In genomic region chr12:120872487-120872886, GRCh38 we compare ENCODE assay signal across 1 cellular context.
TF ChIP-seq lines count a peak whose summit lies in the region.

No MANE protein-coding gene starts in this region.

TF ChIP-seq in GM23338, 12 proteins besides CTCF, POLR2A, EP300 and RAD21 (continued from another document):
- TF ChIP-seq, protein P1, sequence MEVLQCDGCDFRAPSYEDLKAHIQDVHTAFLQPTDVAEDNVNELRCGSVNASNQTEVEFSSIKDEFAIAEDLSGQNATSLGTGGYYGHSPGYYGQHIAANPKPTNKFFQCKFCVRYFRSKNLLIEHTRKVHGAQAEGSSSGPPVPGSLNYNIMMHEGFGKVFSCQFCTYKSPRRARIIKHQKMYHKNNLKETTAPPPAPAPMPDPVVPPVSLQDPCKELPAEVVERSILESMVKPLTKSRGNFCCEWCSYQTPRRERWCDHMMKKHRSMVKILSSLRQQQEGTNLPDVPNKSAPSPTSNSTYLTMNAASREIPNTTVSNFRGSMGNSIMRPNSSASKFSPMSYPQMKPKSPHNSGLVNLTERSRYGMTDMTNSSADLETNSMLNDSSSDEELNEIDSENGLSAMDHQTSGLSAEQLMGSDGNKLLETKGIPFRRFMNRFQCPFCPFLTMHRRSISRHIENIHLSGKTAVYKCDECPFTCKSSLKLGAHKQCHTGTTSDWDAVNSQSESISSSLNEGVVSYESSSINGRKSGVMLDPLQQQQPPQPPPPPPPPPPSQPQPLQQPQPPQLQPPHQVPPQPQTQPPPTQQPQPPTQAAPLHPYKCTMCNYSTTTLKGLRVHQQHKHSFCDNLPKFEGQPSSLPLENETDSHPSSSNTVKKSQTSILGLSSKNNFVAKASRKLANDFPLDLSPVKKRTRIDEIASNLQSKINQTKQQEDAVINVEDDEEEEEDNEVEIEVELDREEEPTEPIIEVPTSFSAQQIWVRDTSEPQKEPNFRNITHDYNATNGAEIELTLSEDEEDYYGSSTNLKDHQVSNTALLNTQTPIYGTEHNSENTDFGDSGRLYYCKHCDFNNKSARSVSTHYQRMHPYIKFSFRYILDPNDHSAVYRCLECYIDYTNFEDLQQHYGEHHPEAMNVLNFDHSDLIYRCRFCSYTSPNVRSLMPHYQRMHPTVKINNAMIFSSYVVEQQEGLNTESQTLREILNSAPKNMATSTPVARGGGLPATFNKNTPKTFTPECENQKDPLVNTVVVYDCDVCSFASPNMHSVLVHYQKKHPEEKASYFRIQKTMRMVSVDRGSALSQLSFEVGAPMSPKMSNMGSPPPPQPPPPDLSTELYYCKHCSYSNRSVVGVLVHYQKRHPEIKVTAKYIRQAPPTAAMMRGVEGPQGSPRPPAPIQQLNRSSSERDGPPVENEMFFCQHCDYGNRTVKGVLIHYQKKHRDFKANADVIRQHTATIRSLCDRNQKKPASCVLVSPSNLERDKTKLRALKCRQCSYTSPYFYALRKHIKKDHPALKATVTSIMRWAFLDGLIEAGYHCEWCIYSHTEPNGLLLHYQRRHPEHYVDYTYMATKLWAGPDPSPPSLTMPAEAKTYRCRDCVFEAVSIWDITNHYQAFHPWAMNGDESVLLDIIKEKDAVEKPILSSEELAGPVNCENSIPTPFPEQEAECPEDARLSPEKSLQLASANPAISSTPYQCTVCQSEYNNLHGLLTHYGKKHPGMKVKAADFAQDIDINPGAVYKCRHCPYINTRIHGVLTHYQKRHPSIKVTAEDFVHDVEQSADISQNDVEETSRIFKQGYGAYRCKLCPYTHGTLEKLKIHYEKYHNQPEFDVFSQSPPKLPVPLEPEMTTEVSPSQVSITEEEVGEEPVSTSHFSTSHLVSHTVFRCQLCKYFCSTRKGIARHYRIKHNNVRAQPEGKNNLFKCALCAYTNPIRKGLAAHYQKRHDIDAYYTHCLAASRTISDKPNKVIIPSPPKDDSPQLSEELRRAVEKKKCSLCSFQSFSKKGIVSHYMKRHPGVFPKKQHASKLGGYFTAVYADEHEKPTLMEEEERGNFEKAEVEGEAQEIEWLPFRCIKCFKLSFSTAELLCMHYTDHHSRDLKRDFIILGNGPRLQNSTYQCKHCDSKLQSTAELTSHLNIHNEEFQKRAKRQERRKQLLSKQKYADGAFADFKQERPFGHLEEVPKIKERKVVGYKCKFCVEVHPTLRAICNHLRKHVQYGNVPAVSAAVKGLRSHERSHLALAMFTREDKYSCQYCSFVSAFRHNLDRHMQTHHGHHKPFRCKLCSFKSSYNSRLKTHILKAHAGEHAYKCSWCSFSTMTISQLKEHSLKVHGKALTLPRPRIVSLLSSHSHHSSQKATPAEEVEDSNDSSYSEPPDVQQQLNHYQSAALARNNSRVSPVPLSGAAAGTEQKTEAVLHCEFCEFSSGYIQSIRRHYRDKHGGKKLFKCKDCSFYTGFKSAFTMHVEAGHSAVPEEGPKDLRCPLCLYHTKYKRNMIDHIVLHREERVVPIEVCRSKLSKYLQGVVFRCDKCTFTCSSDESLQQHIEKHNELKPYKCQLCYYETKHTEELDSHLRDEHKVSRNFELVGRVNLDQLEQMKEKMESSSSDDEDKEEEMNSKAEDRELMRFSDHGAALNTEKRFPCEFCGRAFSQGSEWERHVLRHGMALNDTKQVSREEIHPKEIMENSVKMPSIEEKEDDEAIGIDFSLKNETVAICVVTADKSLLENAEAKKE (CRISPR knock-in tag; IDR thresholded peaks at IDR 0.05) = no peak
- TF ChIP-seq REST (IDR thresholded peaks at IDR 0.05; ENCODE audit: unreplicated experiment) = no peak
- no peak for TF ChIP-seq STAT1 (IDR thresholded peaks at IDR 0.05; ENCODE audit: unreplicated experiment)
- no peak for TF ChIP-seq ETS1 (IDR thresholded peaks at IDR 0.05)
- TF ChIP-seq CREB1 (CRISPR knock-in tag; IDR thresholded peaks at IDR 0.05; ENCODE audit: low read depth) = no peak
- TF ChIP-seq ZNF331 (CRISPR knock-in tag; IDR thresholded peaks at IDR 0.05; ENCODE audit: low read depth) = no peak
- TF ChIP-seq ZNF114 (CRISPR knock-in tag; IDR thresholded peaks at IDR 0.05) = no peak
- TF ChIP-seq POLR2AphosphoS5 (IDR thresholded peaks at IDR 0.05; ENCODE audit: low read depth) = no peak
